34 cellular contexts compared by ENCODE assay signal in the genomic region with DNA sequence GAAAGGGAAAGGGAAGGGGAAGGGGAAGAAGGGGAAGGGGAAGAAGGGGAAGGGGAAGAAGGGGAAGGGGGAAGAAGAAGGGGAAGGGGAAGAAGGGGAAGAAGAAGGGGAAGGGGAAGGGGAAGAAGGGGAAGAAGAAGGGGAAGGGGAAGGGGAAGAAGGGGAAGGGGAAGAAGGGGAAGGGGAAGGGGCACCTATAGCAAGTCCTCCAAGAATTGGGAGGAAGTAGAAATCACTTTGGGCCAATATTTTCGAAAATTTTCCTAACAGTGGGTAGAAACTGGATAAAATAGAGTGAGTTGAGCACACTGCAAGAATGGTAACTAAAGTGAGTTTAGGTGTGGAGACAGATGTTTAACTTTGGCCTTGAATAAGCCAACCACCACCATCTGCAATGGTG.
"Had no signal": no experiment of that assay in that cellular context is flagged by ENCODE, and none has a peak within 500 bp of the region (broad histone marks: within the 10 kb centered on the region; RNA-seq: fewer than 3 reads in every experiment).

No MANE protein-coding gene starts in this region.

- H3K27me3 ChIP-seq: MG63 had no signal

- H3K4me3 ChIP-seq: MG63 had no signal

- H3K36me3 ChIP-seq: MG63 had no signal

- H3K9me3 ChIP-seq: MG63 had no signal

- DNase-seq: Karpas-422, Kasumi-1, MG63, MM.1S, MV-4-11, NCI-H1048, NCI-H1092, NCI-H1092 treated with DMSO at 0.1 percent for 48 hours, NCI-H1105, NCI-H1105 treated with DMSO at 0.1 percent for 48 hours, NCI-H1417, NCI-H1417 treated with DMSO at 0.1 percent for 48 hours, NCI-H1436, NCI-H1436 treated with DMSO at 0.1 percent for 48 hours, NCI-H146, NCI-H1694, NCI-H1694 treated with DMSO at 0.1 percent for 48 hours, NCI-H187, NCI-H187 treated with DMSO at 0.1 percent for 48 hours, NCI-H1930, NCI-H2029, NCI-H2029 treated with DMSO at 0.1 percent for 48 hours, NCI-H2081, NCI-H2081 treated with DMSO at 0.1 percent for 48 hours, NCI-H2107, NCI-H2171, NCI-H2171 treated with DMSO at 0.1 percent for 48 hours, NCI-H2227 treated with DMSO at 0.1 percent for 48 hours, NCI-H226, NCI-H345, NCI-H446, NCI-H446 treated with DMSO at 0.1 percent for 48 hours, NCI-H510A, NCI-H510A treated with DMSO at 0.1 percent for 48 hours had no signal
